8 cellular contexts compared by ENCODE assay signal in the genomic region with DNA sequence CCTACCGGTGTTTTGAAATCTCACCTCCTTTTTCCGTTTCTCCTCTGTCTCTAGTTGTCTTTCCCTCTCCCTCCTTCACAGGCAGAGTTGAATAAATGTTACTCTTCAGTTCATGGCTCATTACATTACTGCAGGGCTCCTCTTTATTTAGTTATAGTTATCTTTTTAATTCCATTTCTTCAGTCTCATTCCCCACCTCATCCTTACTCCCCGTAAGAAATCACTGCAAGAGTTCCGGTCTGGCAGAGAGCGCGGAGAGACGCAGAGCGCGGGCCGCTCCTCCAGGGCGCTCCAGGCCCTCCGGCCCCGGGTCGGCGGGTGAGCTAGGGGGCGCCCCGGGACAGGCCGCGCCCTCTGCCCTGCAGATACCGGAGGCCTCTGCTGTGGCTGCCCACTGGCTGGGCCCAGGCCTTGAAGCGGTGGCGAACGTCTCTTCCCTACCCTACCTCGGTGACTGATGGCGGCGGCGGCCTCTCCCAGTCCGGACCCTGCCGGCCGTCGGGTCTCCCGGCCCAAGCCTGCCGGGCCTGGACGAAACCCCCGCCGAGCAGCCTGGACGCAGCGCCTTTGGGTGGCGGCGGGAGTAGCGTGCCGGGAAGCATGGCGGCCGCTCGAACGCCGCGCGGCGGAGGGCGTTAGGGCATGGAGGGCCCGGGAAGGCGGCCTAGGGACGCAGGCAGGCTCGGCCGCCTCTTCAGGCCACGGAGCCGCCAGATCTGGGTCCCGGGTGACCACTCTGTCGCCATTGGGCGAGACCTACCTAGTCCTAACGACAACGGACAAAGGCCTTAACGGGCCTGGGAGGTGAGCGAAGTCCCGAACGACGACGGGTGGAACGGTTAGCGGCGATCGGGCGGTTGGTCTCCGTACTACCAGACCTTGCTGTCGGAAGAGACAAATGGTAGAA. TPM values are rescaled to one million over a fixed set of nuclear protein-coding genes. Genes with fewer than 3 reads are reported as not detected.
DNase-seq lines count a peak whose midpoint lies in the region; ATAC-seq, FAIRE-seq and TF ChIP-seq lines count a peak whose summit lies in the region.

No MANE protein-coding gene starts in this region.

- CTCF ChIA-PET in A549 (lab: Yijun Ruan, JAX): interaction anchor here (0.6 to 2.2 kb wide), 6 partner anchors 9 to 180 kb away, joined by 3 to 9 read pairs (median 4); no protein-coding TSS in a partner anchor

- H3K9ac ChIP-seq in muscle layer of colon (ENCODE audit: low read length): peak overlapping the region; percentile 86

- peak; percentile 22 to 46; a peak in 3 of 5 replicates for TF ChIP-seq RAD21 in A549 (conservative IDR thresholded peaks at IDR 0.05 in 1 of 2, IDR thresholded peaks at IDR 0.05 in 1 of 2)

- H3K9me3 ChIP-seq in A549 (no peaks in the 10 kb centered on the region), esophagus (ENCODE audit: control insufficient read depth in 2 of 2, insufficient read depth in 1 of 2, low read depth in 1 of 2, low read length in 1 of 2) (no peaks in the 10 kb centered on the region), muscle layer of colon (ENCODE audit: low read length) (no peaks in the 10 kb centered on the region)

- peak; percentile 46; the same call in 2 of the 3 replicates for TF ChIP-seq CTCF in A549 (IDR thresholded peaks at IDR 0.05)

- H3K36me3 ChIP-seq in esophagus (ENCODE audit: control insufficient read depth in 2 of 2, insufficient read depth in 2 of 2, low read length in 1 of 2) (no peaks in the 10 kb centered on the region), muscle layer of colon (ENCODE audit: insufficient read depth, low read length) (no peaks in the 10 kb centered on the region)

- peak; percentile 61 for TF ChIP-seq POLR2A in A549 (IDR thresholded peaks at IDR 0.05; ENCODE audit: low read length)

- WGBS in A549 (ENCODE audit: missing lambda C conversion rate): 3% methylated on average over 8 of the region's 76 CpGs
- WGBS in esophagus, 2 donors: 6 to 7% methylated on average over 75 to 76 of the region's 76 CpGs

- FAIRE-seq in A549 (lab: Jason Lieb, UNC): no peak

- H3K4me3 ChIP-seq in A549: peak overlapping the region; percentile 48
- peak overlapping the region; percentile 60 to 76 for H3K4me3 ChIP-seq in esophagus (ENCODE audit: low read depth in 1 of 2, low read length in 2 of 2)
- peak overlapping the region; percentile 39 to 65 for H3K4me3 ChIP-seq in muscle layer of colon (ENCODE audit: low read depth in 1 of 2, low read length in 2 of 2)

- H3K27me3 ChIP-seq in esophagus (ENCODE audit: control insufficient read depth in 1 of 2, insufficient read depth in 2 of 2, low read length in 2 of 2): no peaks in the 10 kb centered on the region
- no peaks in the 10 kb centered on the region for H3K27me3 ChIP-seq in muscle layer of colon (ENCODE audit: control insufficient read depth in 1 of 2, insufficient read depth in 2 of 2, low read length in 2 of 2)

- peak; percentile 93 to 96 for ATAC-seq in A549
- ATAC-seq in GM18858 (IDR thresholded peaks at IDR 0.05; ENCODE audit: unreplicated experiment): peak; percentile 43
- ATAC-seq in HG03066 (IDR thresholded peaks at IDR 0.05; ENCODE audit: low read depth, unreplicated experiment): peak; percentile 82

- H3K4me2 ChIP-seq in A549: peak overlapping the region; percentile 80

- H3K4me1 ChIP-seq in A549 (peaks cover 28% of the 10 kb centered on the region), esophagus (ENCODE audit: control insufficient read depth in 2 of 2, insufficient read depth in 2 of 2, low read length in 1 of 2) (peaks cover 0 to 3% of the 10 kb centered on the region in 2 donors), muscle layer of colon (ENCODE audit: insufficient read depth, low read length) (peaks cover 15% of the 10 kb centered on the region)

- DNase-seq in A549 (ENCODE audit: low read depth in 1 of 2, low spot score in 1 of 2): peak; percentile 71 to 90
- DNase-seq in NCI-H82 treated with DMSO at 0.1 percent for 48 hours (lab: John Stamatoyannopoulos, UW; ENCODE audit: unreplicated experiment): peak; percentile 73
- DNase-seq in activated T-cell treated with anti-CD3 and anti-CD28 coated beads for 48 hours (ENCODE audit: low read depth): peak; percentile 70
- peak; percentile 24 to 37 for DNase-seq in stimulated activated CD8-positive, alpha-beta memory T cell treated with anti-CD3 and anti-CD28 coated beads, Interleukin-7, amount 100 ng/mL, for 1 hour (ENCODE audit: low read depth in 2 of 2)

- H3K27ac ChIP-seq in A549 (peak overlapping the region; percentile 99), esophagus (ENCODE audit: low read depth in 2 of 2, low read length in 1 of 2) (peak overlapping the region; percentile 92 to 98), muscle layer of colon (ENCODE audit: low read depth, low read length) (peak overlapping the region; percentile 80)

- POLR2A ChIA-PET in A549 (lab: Yijun Ruan, JAX): interaction anchor here (0.7 to 1.8 kb wide), 5 partner anchors 11 to 185 kb away, joined by 3 to 11 read pairs (median 4); no protein-coding TSS in a partner anchor

- no peak for TF ChIP-seq EP300 in A549 (IDR thresholded peaks at IDR 0.05)

TF ChIP-seq in A549, 52 proteins besides CTCF, POLR2A, EP300 and RAD21 (continues in another document):
- TF ChIP-seq PBX3 (IDR thresholded peaks at IDR 0.05): no peak
- no peak for TF ChIP-seq REST (IDR thresholded peaks at IDR 0.05)
- no peak for TF ChIP-seq MYC (IDR thresholded peaks at IDR 0.05; ENCODE audit: borderline replicate concordance, low read length)
- TF ChIP-seq MAX (IDR thresholded peaks at IDR 0.05): peak; percentile 91
- no peak for TF ChIP-seq EHF (CRISPR knock-in tag; IDR thresholded peaks at IDR 0.05)
- peak; percentile 27; the same call in 1 of the 2 replicates for TF ChIP-seq NPAS2 (CRISPR knock-in tag; IDR thresholded peaks at IDR 0.05; ENCODE audit: borderline replicate concordance)
- no peak for TF ChIP-seq JUNB (IDR thresholded peaks at IDR 0.05)
- no peak for TF ChIP-seq BHLHE40 (IDR thresholded peaks at IDR 0.05; ENCODE audit: low read depth, low read length)
- no peak for TF ChIP-seq RFX5 (IDR thresholded peaks at IDR 0.05)
- TF ChIP-seq HDAC2 (IDR thresholded peaks at IDR 0.05): no peak
- no peak for TF ChIP-seq FOSB (CRISPR knock-in tag; IDR thresholded peaks at IDR 0.05)
- no peak for TF ChIP-seq NR3C1 (IDR thresholded peaks at IDR 0.05)
- no peak for TF ChIP-seq TFCP2L1 (CRISPR knock-in tag; IDR thresholded peaks at IDR 0.05)
- no peak for TF ChIP-seq CBX2 (IDR thresholded peaks at IDR 0.05; ENCODE audit: borderline replicate concordance, low read depth)
- 0 out of 2 replicates have a peak, but pooled peaks have one; percentile 12 for TF ChIP-seq MAZ (IDR thresholded peaks at IDR 0.05; ENCODE audit: borderline replicate concordance, low read depth, low read length)
- no peak for TF ChIP-seq ZC3H11A (IDR thresholded peaks at IDR 0.05)

RNA-seq across cellular contexts. Expression of gene HMGN4, which starts 16.4 kb away (rescaled TPM):
- polyA plus RNA-seq in A549 (2011; rRNA removed) (59.0 and 62.9 TPM in 2 replicates), A549 (2017; fragmentation: RNase III; extraction: RNeasy Plus Mini Kit Qiagen cat#74134 plus additional on column Dnase treatment) (52.8 to 55.0 TPM (median 53.0 TPM) in 3 replicates), esophagus (10 to 100 TPM in 1 of 2 donors, 1 to 10 TPM in 1; 6.4 to 27.5 TPM)
- 28.7 and 30.1 TPM in 2 replicates for polyA plus RNA-seq in A549 (2012; cell fraction: cytosol; rRNA removed)
- polyA plus RNA-seq in A549 (2012; cell fraction: nucleus; rRNA removed): 10.3 and 11.7 TPM in 2 replicates
- 15.7 and 16.9 TPM in 2 replicates for polyA minus RNA-seq in A549 (2011; rRNA and poly(A)+ RNA removed)

RNA-seq across cellular contexts. Expression of gene BTN1A1, which starts 21.6 kb away (rescaled TPM):
- not detected in 2 replicates for polyA plus RNA-seq in A549 (2011; rRNA removed)
- 0.01 TPM in 1 of 2 replicates, not detected in the other for polyA plus RNA-seq in A549 (2012; cell fraction: cytosol; rRNA removed)
- polyA plus RNA-seq in A549 (2012; cell fraction: nucleus; rRNA removed): 0.02 TPM in 1 of 2 replicates, not detected in the other
- not detected in 3 replicates for polyA plus RNA-seq in A549 (2017; fragmentation: RNase III; extraction: RNeasy Plus Mini Kit Qiagen cat#74134 plus additional on column Dnase treatment)
- not detected in 2 replicates for polyA minus RNA-seq in A549 (2011; rRNA and poly(A)+ RNA removed)
- not detected for polyA plus RNA-seq in esophagus

Comparison
In these comparisons a context has a peak if more than half of its experiments do, and no peak if none do; other contexts are left out.
1. Peak in every context shown above with its lines: DNase-seq, ATAC-seq, H3K4me3 ChIP-seq and H3K27ac ChIP-seq.
2. ATAC-seq: peak in every context shown above with its lines; median percentile 94 in A549; 82 in HG03066; 43 in GM18858.
3. DNase-seq: peak in every context shown above with its lines; median percentile 80 in A549; 73 in NCI-H82 treated with DMSO at 0.1 percent for 48 hours; 70 in activated T-cell treated with anti-CD3 and anti-CD28 coated beads for 48 hours; 30 in stimulated activated CD8-positive, alpha-beta memory T cell treated with anti-CD3 and anti-CD28 coated beads, Interleukin-7, amount 100 ng/mL, for 1 hour.